Comparison of ENCODE assay signal across 1 cellular context in genomic region chr9:136852664-136853595, GRCh38.
TF ChIP-seq lines count a peak whose summit lies in the region.

No MANE protein-coding gene starts in this region.

TF ChIP-seq in GM12878, 131 proteins besides CTCF, POLR2A, EP300 and RAD21:
- TF ChIP-seq IRF3 (IDR thresholded peaks at IDR 0.05), result no peak
- no peak for TF ChIP-seq RBBP5 (conservative IDR thresholded peaks at IDR 0.05)
- no peak for TF ChIP-seq ATF2 (IDR thresholded peaks at IDR 0.05; ENCODE audit: low read length)
- no peak for TF ChIP-seq POLR2AphosphoS5 (IDR thresholded peaks at IDR 0.05; ENCODE audit: low read length)
- TF ChIP-seq PAX5 (IDR thresholded peaks at IDR 0.05; ENCODE audit: borderline replicate concordance, low read depth, low read length), result no peak
- TF ChIP-seq RELB (IDR thresholded peaks at IDR 0.05; ENCODE audit: low read depth), result no peak
- TF ChIP-seq PML (IDR thresholded peaks at IDR 0.05; ENCODE audit: low read length), result no peak
- no peak for TF ChIP-seq NKRF (conservative IDR thresholded peaks at IDR 0.05)
- no peak for TF ChIP-seq GATAD2B (conservative IDR thresholded peaks at IDR 0.05; ENCODE audit: low read depth)
- TF ChIP-seq NFXL1 (IDR thresholded peaks at IDR 0.05; ENCODE audit: borderline replicate concordance), result no peak
- no peak for TF ChIP-seq POLR2AphosphoS2 (IDR thresholded peaks at IDR 0.05; ENCODE audit: low read depth, low read length)
- no peak for TF ChIP-seq ESRRA (IDR thresholded peaks at IDR 0.05; ENCODE audit: low read length)
- no peak for TF ChIP-seq MYC (IDR thresholded peaks at IDR 0.05; ENCODE audit: insufficient read depth, insufficient read length, insufficient replicate concordance, low read length, severe bottlenecking)
